Comparison of ENCODE assay signal across 8 cellular contexts in genomic region chr9:115657695-115658094, GRCh38.
"Had no signal": no experiment of that assay in that cellular context is flagged by ENCODE, and none has a peak within 500 bp of the region (broad histone marks: within the 10 kb centered on the region; RNA-seq: fewer than 3 reads in every experiment).

No MANE protein-coding gene starts in this region.

- H3K9me3 Mint-ChIP-seq: GM23338, HFFc6 had no signal

- H3K4me1 Mint-ChIP-seq: GM23338 had no signal

- H3K4me3 ChIP-seq: GM23338, HAP-1, K562 had no signal

- H3K9me3 ChIP-seq: HAP-1 had no signal

- H3K36me3 ChIP-seq: HAP-1 had no signal

- H3K4me1 ChIP-seq: HAP-1 had no signal

- H3K4me2 ChIP-seq: GM23338 had no signal

- H2AFZ ChIP-seq: GM23338 had no signal

- DNase-seq: H7, HFFc6, IMR-90, KG1 had no signal

- H3K4me3 Mint-ChIP-seq: GM23338, HFFc6 had no signal

- H3K27ac Mint-ChIP-seq: GM23338, HFFc6 had no signal

- ATAC-seq: GM23338, HCT116, K562 had no signal
